Comparison of ENCODE assay signal across 10 cellular contexts in genomic region chr10:117860823-117861222, GRCh38.
DNase-seq lines count a peak whose midpoint lies in the region; ATAC-seq, FAIRE-seq and TF ChIP-seq lines count a peak whose summit lies in the region.
"Had no signal": no experiment of that assay in that cellular context is flagged by ENCODE, and none has a peak within 500 bp of the region (broad histone marks: within the 10 kb centered on the region; RNA-seq: fewer than 3 reads in every experiment).

No MANE protein-coding gene starts in this region.

- no peaks in the 10 kb centered on the region for H3K9me3 ChIP-seq in keratinocyte (ENCODE audit: control insufficient read depth, low read depth, low read length)

- H3K27ac Mint-ChIP-seq in activated naive CD8-positive, alpha-beta T cell treated with anti-CD3 and anti-CD28 coated beads for 36 hours = no peak overlapping the region

- H3K4me3 ChIP-seq in keratinocyte (ENCODE audit: control insufficient read depth in 2 of 3, extremely low read depth in 1 of 3, insufficient read depth in 2 of 3, low read depth in 1 of 3, low read length in 3 of 3) = no peak overlapping the region

- peaks cover 9% of the 10 kb centered on the region for H3K4me1 ChIP-seq in keratinocyte (ENCODE audit: control insufficient read depth, extremely low read depth, insufficient read depth, low read length)

- H3K27me3 Mint-ChIP-seq in activated naive CD8-positive, alpha-beta T cell treated with anti-CD3 and anti-CD28 coated beads for 36 hours = peaks cover 16% of the 10 kb centered on the region

- dilution Hi-C loops in keratinocyte (cut with MboI; ENCODE audit: extremely low pct_ligation_motif_present, low sequenced_read_pairs) = no loop called here

- H3K4me1 Mint-ChIP-seq in activated naive CD8-positive, alpha-beta T cell treated with anti-CD3 and anti-CD28 coated beads for 36 hours = no peaks in the 10 kb centered on the region

- no peaks in the 10 kb centered on the region for H4K20me1 ChIP-seq in keratinocyte (ENCODE audit: control insufficient read depth, extremely low read depth, insufficient read depth, low read length)

- H3K9me1 ChIP-seq in keratinocyte (ENCODE audit: control insufficient read depth, extremely low read depth, insufficient read depth, low read length) = no peaks in the 10 kb centered on the region

- H3K27me3 ChIP-seq in keratinocyte (ENCODE audit: control insufficient read depth, extremely low read depth, insufficient read depth, low read length) = no peaks in the 10 kb centered on the region

- H3K79me2 ChIP-seq in keratinocyte (ENCODE audit: control insufficient read depth, insufficient read depth, low read length) = no peaks in the 10 kb centered on the region

- H3K9me3 Mint-ChIP-seq in activated naive CD8-positive, alpha-beta T cell treated with anti-CD3 and anti-CD28 coated beads for 36 hours = no peaks in the 10 kb centered on the region

- no peaks in the 10 kb centered on the region for H3K36me3 Mint-ChIP-seq in activated naive CD8-positive, alpha-beta T cell treated with anti-CD3 and anti-CD28 coated beads for 36 hours

- H3K27ac ChIP-seq in keratinocyte (ENCODE audit: control insufficient read depth, insufficient read depth, low read length) = no peak overlapping the region

- H3K36me3 ChIP-seq in keratinocyte (ENCODE audit: control insufficient read depth in 2 of 2, extremely low read depth in 1 of 2, insufficient read depth in 2 of 2, low read length in 2 of 2) = no peaks in the 10 kb centered on the region

- H3K4me3 Mint-ChIP-seq in activated naive CD8-positive, alpha-beta T cell treated with anti-CD3 and anti-CD28 coated beads for 36 hours = no peak overlapping the region

- no peak overlapping the region for H3K9ac ChIP-seq in keratinocyte (ENCODE audit: control insufficient read depth, extremely low read depth, insufficient read depth, low read length)

- no peak overlapping the region for H3K4me2 ChIP-seq in keratinocyte (ENCODE audit: control insufficient read depth, extremely low read depth, insufficient read depth, low read depth, low read length)

- peak; percentile 51 for ATAC-seq in HG02678 (IDR thresholded peaks at IDR 0.05; ENCODE audit: unreplicated experiment)
- ATAC-seq in stimulated activated naive CD8-positive, alpha-beta T cell treated with anti-CD3 and anti-CD28 coated beads, Interleukin-15, Interleukin-2, amounts not matched to agents 100 U/mL and 50 U/mL, for 24 hours = no peak

- FAIRE-seq in keratinocyte (lab: Jason Lieb, UNC) = no peak
- FAIRE-seq: frontal cortex had no signal

- DNase-seq in EL (peak; percentile 8), SK-N-DZ (ENCODE audit: low spot score) (peak; percentile 21), keratinocyte (ENCODE audit: low read depth, low spot score) (no peak), epidermal melanocyte (ENCODE audit: insufficient read length, low spot score) (no peak), DMS79 (lab: John Stamatoyannopoulos, UW) (no peak)
- DNase-seq in activated naive CD8-positive, alpha-beta T cell treated with anti-CD3 and anti-CD28 coated beads for 36 hours = no peak
- no peak for DNase-seq in stimulated activated naive CD8-positive, alpha-beta T cell treated with anti-CD3 and anti-CD28 coated beads, Interleukin-15, Interleukin-2, amounts not matched to agents 100 U/mL and 50 U/mL, for 24 hours
- DNase-seq: stimulated activated CD4-positive, alpha-beta T cell treated with anti-CD3 and anti-CD28 coated beads, Interleukin-4, amount 100 ng/mL, for 4 hours had no signal

- H2AFZ ChIP-seq in keratinocyte (ENCODE audit: control insufficient read depth, low read length) = no peak overlapping the region

- peak in 2 of 3 experiments; percentile 10 to 34 for TF ChIP-seq CTCF in keratinocyte (optimal IDR thresholded peaks at IDR 0.05 in 1 of 3, IDR thresholded peaks at IDR 0.05 in 1 of 3, conservative IDR thresholded peaks at IDR 0.05 in 1 of 3; ENCODE audit: extremely low read depth in 1 of 3, insufficient read depth in 2 of 3, low read length in 3 of 3)

Comparison
In these comparisons a context has a peak if more than half of its experiments do, and no peak if none do; other contexts are left out.
1. DNase-seq: peak in EL (single experiment) and SK-N-DZ (single experiment); none in keratinocyte (single experiment), activated naive CD8-positive, alpha-beta T cell treated with anti-CD3 and anti-CD28 coated beads for 36 hours (single experiment), epidermal melanocyte (single experiment), DMS79 (single experiment) and stimulated activated naive CD8-positive, alpha-beta T cell treated with anti-CD3 and anti-CD28 coated beads, Interleukin-15, Interleukin-2, amounts not matched to agents 100 U/mL and 50 U/mL, for 24 hours (single experiment).